In the genomic region with DNA sequence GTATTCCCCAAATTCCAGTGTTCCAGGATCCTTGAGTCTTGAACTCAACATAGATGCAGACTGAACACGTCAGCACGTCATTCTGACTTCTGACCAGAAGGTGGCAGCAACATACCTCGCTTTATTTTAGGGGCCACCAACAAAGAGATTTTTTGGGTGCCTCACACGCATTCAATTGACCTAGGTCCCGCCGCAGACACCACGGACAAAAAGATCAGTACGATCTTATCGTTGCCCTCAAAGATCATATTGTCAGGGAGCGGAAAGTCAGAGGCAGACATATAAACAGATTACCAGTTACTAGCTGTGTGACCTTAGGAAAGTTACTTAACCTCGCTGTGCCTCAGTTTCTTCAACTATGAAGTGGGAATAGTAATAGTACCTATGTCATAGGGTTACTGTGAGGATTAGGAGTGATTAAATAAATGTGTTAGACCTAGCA, we compare ENCODE assay signal across 8 cellular contexts. TPM values are rescaled to one million over a fixed set of nuclear protein-coding genes. Genes with fewer than 3 reads are reported as not detected.
DNase-seq lines count a peak whose midpoint lies in the region; ATAC-seq and TF ChIP-seq lines count a peak whose summit lies in the region.

No MANE protein-coding gene starts in this region.

- H3K4me3 ChIP-seq in A673 (ENCODE audit: low read depth, low read length, poor library complexity, severe bottlenecking): no peak overlapping the region
- no peak overlapping the region for H3K4me3 ChIP-seq in GM12865 (ENCODE audit: low read depth, low read length)
- H3K4me3 ChIP-seq in OCI-LY1 (ENCODE audit: low read depth, low read length, poor library complexity, severe bottlenecking): no peak overlapping the region
- no peak overlapping the region for H3K4me3 ChIP-seq in upper lobe of right lung

- H4K20me1 ChIP-seq in OCI-LY1 (ENCODE audit: insufficient read depth, low read length): no peaks in the 10 kb centered on the region

- no peak overlapping the region for H3K4me2 ChIP-seq in OCI-LY1 (ENCODE audit: low read length)

- H3K9ac ChIP-seq in OCI-LY1 (ENCODE audit: low read length): no peak overlapping the region

- no peaks in the 10 kb centered on the region for H3F3A ChIP-seq in OCI-LY1 (ENCODE audit: insufficient read depth, low read length)

- H3K27me3 ChIP-seq in A673 (replicated peaks; ENCODE audit: insufficient read depth, low read depth, low read length, poor library complexity) (no peaks in the 10 kb centered on the region), OCI-LY1 (ENCODE audit: insufficient read depth, low read length) (no peaks in the 10 kb centered on the region; the same call in 1 of the 2 replicates), upper lobe of right lung (peaks cover 12% of the 10 kb centered on the region)

- BruUV-seq in A673 (replicated peaks; lab: Mats Ljungman, UMichigan): no TSS peak

- TF ChIP-seq CTCF in A673 (conservative IDR thresholded peaks at IDR 0.05; ENCODE audit: low read depth, low read length) (peak; percentile 93), GM12865 (IDR thresholded peaks at IDR 0.05; ENCODE audit: insufficient read depth, low read depth, low read length, missing control alignments) (peak; percentile 77), OCI-LY1 (IDR thresholded peaks at IDR 0.05; ENCODE audit: low read length) (peak; percentile 97), upper lobe of right lung (IDR thresholded peaks at IDR 0.05) (peak; percentile 88)

- H3K27ac ChIP-seq in A673 (ENCODE audit: low read depth, low read length, poor library complexity, severe bottlenecking): no peak overlapping the region
- no peak overlapping the region for H3K27ac ChIP-seq in OCI-LY1 (ENCODE audit: low read depth, low read length, poor library complexity, severe bottlenecking)
- H3K27ac ChIP-seq in upper lobe of right lung: no peak overlapping the region

- peaks cover 7% of the 10 kb centered on the region for H3K4me1 ChIP-seq in A673 (ENCODE audit: insufficient read depth, low read length, poor library complexity, severe bottlenecking)
- no peaks in the 10 kb centered on the region for H3K4me1 ChIP-seq in OCI-LY1 (ENCODE audit: insufficient read depth, low read length, severe bottlenecking)
- H3K4me1 ChIP-seq in upper lobe of right lung: peaks cover 2% of the 10 kb centered on the region

- no peaks in the 10 kb centered on the region for H3K36me3 ChIP-seq in A673 (ENCODE audit: insufficient read depth, low read length, poor library complexity, severe bottlenecking)
- no peaks in the 10 kb centered on the region for H3K36me3 ChIP-seq in OCI-LY1 (ENCODE audit: insufficient read depth, low read length)
- no peaks in the 10 kb centered on the region for H3K36me3 ChIP-seq in upper lobe of right lung

- H3K9me2 ChIP-seq in OCI-LY1 (ENCODE audit: low read depth, low read length): no peaks in the 10 kb centered on the region

- CTCF ChIA-PET in A673 (lab: Charles Lee): interaction anchor here (0.6 to 2.7 kb wide), 9 partner anchors 11 to 292 kb away, joined by 3 to 15 read pairs (median 7); a partner anchor contains a TSS

- DNase-seq in A673 (ENCODE audit: low spot score): peak; percentile 68
- peak; percentile 76 for DNase-seq in GM12865 (ENCODE audit: low read depth)
- peak; percentile 79 to 80 for DNase-seq in activated T-cell treated with anti-CD3 and anti-CD28 coated beads, Interleukin-2, amount 50 U/mL, for 48 hours
- DNase-seq in fibroblast of gingiva (ENCODE audit: low read depth): peak; percentile 32
- peak; percentile 7 for DNase-seq in occipital lobe (lab: John Stamatoyannopoulos, UW)
- DNase-seq in upper lobe of right lung: peak; percentile 29

- intact Hi-C loops in A673 (cut with micrococcal nuclease; ENCODE audit: unreplicated experiment) (loop anchor here (1.0 to 2.0 kb wide), 3 partner anchors 58 to 226 kb away; a partner anchor contains a TSS), upper lobe of right lung (cut with DNase I) (loop anchor here (10.0 kb wide), 1 partner anchor 56 kb away; a partner anchor contains a TSS)

- ATAC-seq in upper lobe of right lung (peak; percentile 85), GM18907 (IDR thresholded peaks at IDR 0.05; ENCODE audit: unreplicated experiment) (no peak)

- no peak overlapping the region for H2AFZ ChIP-seq in OCI-LY1 (ENCODE audit: low read length)

- H3K9me3 ChIP-seq in A673 (ENCODE audit: low read depth, low read length, poor library complexity, severe bottlenecking) (no peaks in the 10 kb centered on the region), OCI-LY1 (ENCODE audit: low read length) (no peaks in the 10 kb centered on the region), upper lobe of right lung (no peaks in the 10 kb centered on the region)

- POLR2A ChIA-PET in A673 (lab: Charles Lee; ENCODE audit: low non-redundant PET): no interaction called here

- no peaks in the 10 kb centered on the region for H3K79me2 ChIP-seq in OCI-LY1 (ENCODE audit: insufficient read depth, low read length)

RNA-seq across cellular contexts. Expression of a gene that starts 6.5 kb away (rescaled TPM):
- not detected in 2 replicates for total RNA-seq in A673 (2021)
- not detected for total RNA-seq in occipital lobe
- not detected for total RNA-seq in upper lobe of right lung

RNA-seq across cellular contexts. Expression of a gene that starts 23.6 kb away (rescaled TPM):
- total RNA-seq in A673 (2021) (510 and 622 TPM in 2 replicates), occipital lobe (33.5 TPM), upper lobe of right lung (113 TPM)

RNA-seq across cellular contexts. Expression of a gene that starts 34.6 kb away (rescaled TPM):
- 121 and 124 TPM in 2 replicates for total RNA-seq in A673 (2021)
- 1.2 TPM for total RNA-seq in occipital lobe
- 0.96 TPM for total RNA-seq in upper lobe of right lung

RNA-seq across cellular contexts. Expression of a gene that starts 48.6 kb away (rescaled TPM):
- total RNA-seq in A673 (2021) (0.41 and 1.0 TPM in 2 replicates), occipital lobe (0.16 TPM), upper lobe of right lung (not detected)

RNA-seq across cellular contexts. Expression of a gene that starts 58.3 kb away (rescaled TPM):
- total RNA-seq in A673 (2021): 1.9 and 3.0 TPM in 2 replicates
- 0.78 TPM for total RNA-seq in occipital lobe
- total RNA-seq in upper lobe of right lung: 0.67 TPM

Comparison
In these comparisons a context has a peak if more than half of its experiments do, and no peak if none do; other contexts are left out.
1. DNase-seq: peak in every context shown above with its lines; median percentile 80 in activated T-cell treated with anti-CD3 and anti-CD28 coated beads, Interleukin-2, amount 50 U/mL, for 48 hours; 76 in GM12865; 68 in A673; 32 in fibroblast of gingiva; 29 in upper lobe of right lung; 7 in occipital lobe.
2. RNA of a gene that starts 34.6 kb away (total RNA-seq): 121 to 124 TPM in A673; 1.2 TPM in occipital lobe (single experiment) and 0.96 TPM in upper lobe of right lung (single experiment); every median in the first group is over 10 times any median in the second.
3. Peak in every context shown above with its lines, with median percentiles within 50 percentile points of each other: CTCF ChIP-seq.